8 cellular contexts compared by ENCODE assay signal in genomic region chr14:91573894-91574837, GRCh38.
DNase-seq lines count a peak whose midpoint lies in the region; ATAC-seq and TF ChIP-seq lines count a peak whose summit lies in the region.

No MANE protein-coding gene starts in this region.

- DNase-seq in NCI-H1417 (lab: John Stamatoyannopoulos, UW) (peak; percentile 62 to 89 (median 83)), cardiac fibroblast (ENCODE audit: low read depth in 2 of 2) (peak; percentile 31 to 48), kidney tubule cell (ENCODE audit: low spot score) (peak; percentile 88)
- DNase-seq in activated CD4-positive, CD25-positive, alpha-beta regulatory T cell treated with anti-CD3 and anti-CD28 coated beads, Interleukin-2, amount 50 U/mL, for 72 hours = peak; percentile 76
- peak; percentile 26 to 79 for DNase-seq in stimulated activated CD4-positive, alpha-beta T cell treated with anti-CD3 and anti-CD28 coated beads, Interleukin-1b, Interleukin-23, amount 100 ng/mL, for 1 hour (ENCODE audit: low read depth in 2 of 2)

- TF ChIP-seq CTCF in cardiac fibroblast (IDR thresholded peaks at IDR 0.05; ENCODE audit: low read depth, low read length) = no peak

- H3K4me3 ChIP-seq in cardiac fibroblast (replicated peaks in 1 of 2; ENCODE audit: low read depth in 2 of 2, low read length in 2 of 2) = peak overlapping the region; percentile 39 to 48

- peak; percentile 53 for ATAC-seq in GM19395 (IDR thresholded peaks at IDR 0.05; ENCODE audit: unreplicated experiment)
- no peak for ATAC-seq in HG02763 (IDR thresholded peaks at IDR 0.05; ENCODE audit: unreplicated experiment)
- ATAC-seq in GM21576 (IDR thresholded peaks at IDR 0.05; ENCODE audit: unreplicated experiment) = no peak
